ENCODE assay signal across 9 cellular contexts in the genomic region with DNA sequence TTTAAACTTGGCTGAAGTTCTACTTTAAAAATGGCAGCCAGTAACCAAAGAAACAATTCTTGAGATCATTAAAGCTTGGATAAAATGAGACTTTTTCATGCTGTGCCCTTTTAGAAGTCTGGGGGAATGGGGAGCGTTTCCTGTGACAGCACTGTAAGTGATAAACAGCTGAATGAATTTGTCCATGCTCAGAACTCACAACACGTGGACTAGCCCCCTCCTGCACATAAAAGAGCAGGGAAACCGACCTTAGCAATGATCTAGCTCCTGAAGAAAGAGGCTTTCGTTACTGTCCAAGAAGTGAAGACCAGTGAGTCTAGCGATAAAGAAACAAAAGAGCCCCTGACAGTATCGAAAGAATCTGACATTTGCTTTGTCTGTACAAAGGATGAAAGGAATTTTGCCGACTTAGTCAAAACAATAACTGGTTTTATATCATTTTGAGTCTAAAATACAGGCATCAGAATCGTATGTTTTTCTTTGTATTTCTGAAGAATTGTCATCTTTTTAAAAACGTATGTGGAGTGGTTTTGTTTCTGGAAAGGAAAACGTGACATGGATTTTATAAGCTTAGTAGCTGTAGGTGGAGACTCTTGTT.
DNase-seq lines count a peak whose midpoint lies in the region; ATAC-seq and TF ChIP-seq lines count a peak whose summit lies in the region.
"Had no signal": no experiment of that assay in that cellular context is flagged by ENCODE, and none has a peak within 500 bp of the region (broad histone marks: within the 10 kb centered on the region; RNA-seq: fewer than 3 reads in every experiment).

No MANE protein-coding gene starts in this region.

- DNase-seq in activated T-cell treated with anti-CD3 and anti-CD28 coated beads, Interleukin-2, amount 50 U/mL, for 72 hours: no peak
- DNase-seq in activated T-cell treated with anti-CD3 and anti-CD28 coated beads, Interleukin-2, amount 50 U/mL, for 4 hours: no peak
- DNase-seq in inferior parietal cortex (ENCODE audit: extremely low spot score) (peak; percentile 53), suprapubic skin (ENCODE audit: low spot score in 2 of 2) (no peak), NCI-H1436 (lab: John Stamatoyannopoulos, UW) (no peak), GDM1 (lab: John Stamatoyannopoulos, UW) (no peak)
- DNase-seq: effector CD4-positive, alpha-beta T cell had no signal

- WGBS in suprapubic skin: 49% methylated on average over 10 of the region's 10 CpGs

- H3K27me3 Mint-ChIP-seq in activated T-cell treated with anti-CD3 and anti-CD28 coated beads, Interleukin-2, amount 50 U/mL, for 72 hours (ENCODE audit: low read depth): no peaks in the 10 kb centered on the region
- H3K27me3 Mint-ChIP-seq in activated T-cell treated with anti-CD3 and anti-CD28 coated beads, Interleukin-2, amount 50 U/mL, for 4 hours (ENCODE audit: low read depth): no peaks in the 10 kb centered on the region

- H3K79me2 ChIP-seq in SU-DHL-6 (ENCODE audit: insufficient read depth, low read length): peaks cover 98% of the 10 kb centered on the region

- H3K27ac Mint-ChIP-seq in activated T-cell treated with anti-CD3 and anti-CD28 coated beads, Interleukin-2, amount 50 U/mL, for 72 hours: peak overlapping the region; percentile 15

- no peak for ATAC-seq in activated T-cell treated with anti-CD3 and anti-CD28 coated beads, Interleukin-2, amount 50 U/mL, for 72 hours (replicated peaks in 1 of 2)
- no peak for ATAC-seq in activated T-cell treated with anti-CD3 and anti-CD28 coated beads, Interleukin-2, amount 50 U/mL, for 4 hours
- ATAC-seq in HG02623 (IDR thresholded peaks at IDR 0.05; ENCODE audit: unreplicated experiment): no peak

- TF ChIP-seq CTCF in SU-DHL-6 (IDR thresholded peaks at IDR 0.05; ENCODE audit: insufficient read depth, low read length, poor library complexity, severe bottlenecking) (no peak), suprapubic skin (IDR thresholded peaks at IDR 0.05) (no peak)

- H3K9ac ChIP-seq in SU-DHL-6 (ENCODE audit: low read length): no peak overlapping the region

- peak overlapping the region in 1 of 2 donors; percentile 74 for H3K4me3 Mint-ChIP-seq in activated T-cell treated with anti-CD3 and anti-CD28 coated beads, Interleukin-2, amount 50 U/mL, for 72 hours
- no peak overlapping the region for H3K4me3 Mint-ChIP-seq in activated T-cell treated with anti-CD3 and anti-CD28 coated beads, Interleukin-2, amount 50 U/mL, for 4 hours

- TF ChIP-seq POLR2A in suprapubic skin (IDR thresholded peaks at IDR 0.05): no peak

- no peaks in the 10 kb centered on the region for H3K36me3 Mint-ChIP-seq in activated T-cell treated with anti-CD3 and anti-CD28 coated beads, Interleukin-2, amount 50 U/mL, for 72 hours (ENCODE audit: insufficient read depth in 2 of 2)
- H3K36me3 Mint-ChIP-seq in activated T-cell treated with anti-CD3 and anti-CD28 coated beads, Interleukin-2, amount 50 U/mL, for 4 hours (ENCODE audit: insufficient read depth): no peaks in the 10 kb centered on the region

- peaks cover 3% of the 10 kb centered on the region for H3K4me1 ChIP-seq in suprapubic skin

- H3K9me2 ChIP-seq in SU-DHL-6 (replicated peaks; ENCODE audit: insufficient read depth, low read length): no peaks in the 10 kb centered on the region

- H3K4me2 ChIP-seq in SU-DHL-6 (ENCODE audit: low read depth, low read length, poor library complexity, severe bottlenecking): no peak overlapping the region

- H3K4me3 ChIP-seq in SU-DHL-6 (ENCODE audit: insufficient read depth, low read length, poor library complexity, severe bottlenecking): no peak overlapping the region
- H3K4me3 ChIP-seq in suprapubic skin: peak overlapping the region; percentile 29

- H3K27ac ChIP-seq in SU-DHL-6 (ENCODE audit: low read depth, low read length) (peak overlapping the region; percentile 44; the same call in 1 of the 2 replicates), suprapubic skin (no peak overlapping the region)

- H3K27me3 ChIP-seq in SU-DHL-6 (ENCODE audit: low read length) (no peaks in the 10 kb centered on the region), suprapubic skin (no peaks in the 10 kb centered on the region)

- peaks cover 42% of the 10 kb centered on the region for H3K4me1 Mint-ChIP-seq in activated T-cell treated with anti-CD3 and anti-CD28 coated beads, Interleukin-2, amount 50 U/mL, for 72 hours (ENCODE audit: low read depth)
- peaks cover 19% of the 10 kb centered on the region for H3K4me1 Mint-ChIP-seq in activated T-cell treated with anti-CD3 and anti-CD28 coated beads, Interleukin-2, amount 50 U/mL, for 4 hours (ENCODE audit: low read depth)

- H3F3A ChIP-seq in SU-DHL-6 (ENCODE audit: insufficient read depth): peaks cover 30% of the 10 kb centered on the region

- H3K9me3 ChIP-seq in SU-DHL-6 (ENCODE audit: insufficient read depth, low read length) (no peaks in the 10 kb centered on the region), suprapubic skin (no peaks in the 10 kb centered on the region)

- TF ChIP-seq EP300 in suprapubic skin (IDR thresholded peaks at IDR 0.05): no peak

- no peak overlapping the region for H2AFZ ChIP-seq in SU-DHL-6 (ENCODE audit: low read depth, low read length, severe bottlenecking)

- no peaks in the 10 kb centered on the region for H3K36me3 ChIP-seq in SU-DHL-6 (ENCODE audit: low read length)
- H3K36me3 ChIP-seq in suprapubic skin: no peaks in the 10 kb centered on the region

- no peaks in the 10 kb centered on the region; the same call in 1 of the 2 replicates for H4K20me1 ChIP-seq in SU-DHL-6 (ENCODE audit: low read depth, low read length)

- no peaks in the 10 kb centered on the region for H3K9me3 Mint-ChIP-seq in activated T-cell treated with anti-CD3 and anti-CD28 coated beads, Interleukin-2, amount 50 U/mL, for 72 hours
- H3K9me3 Mint-ChIP-seq in activated T-cell treated with anti-CD3 and anti-CD28 coated beads, Interleukin-2, amount 50 U/mL, for 4 hours: no peaks in the 10 kb centered on the region
